Comparison of ENCODE assay signal across 11 cellular contexts in the genomic region with DNA sequence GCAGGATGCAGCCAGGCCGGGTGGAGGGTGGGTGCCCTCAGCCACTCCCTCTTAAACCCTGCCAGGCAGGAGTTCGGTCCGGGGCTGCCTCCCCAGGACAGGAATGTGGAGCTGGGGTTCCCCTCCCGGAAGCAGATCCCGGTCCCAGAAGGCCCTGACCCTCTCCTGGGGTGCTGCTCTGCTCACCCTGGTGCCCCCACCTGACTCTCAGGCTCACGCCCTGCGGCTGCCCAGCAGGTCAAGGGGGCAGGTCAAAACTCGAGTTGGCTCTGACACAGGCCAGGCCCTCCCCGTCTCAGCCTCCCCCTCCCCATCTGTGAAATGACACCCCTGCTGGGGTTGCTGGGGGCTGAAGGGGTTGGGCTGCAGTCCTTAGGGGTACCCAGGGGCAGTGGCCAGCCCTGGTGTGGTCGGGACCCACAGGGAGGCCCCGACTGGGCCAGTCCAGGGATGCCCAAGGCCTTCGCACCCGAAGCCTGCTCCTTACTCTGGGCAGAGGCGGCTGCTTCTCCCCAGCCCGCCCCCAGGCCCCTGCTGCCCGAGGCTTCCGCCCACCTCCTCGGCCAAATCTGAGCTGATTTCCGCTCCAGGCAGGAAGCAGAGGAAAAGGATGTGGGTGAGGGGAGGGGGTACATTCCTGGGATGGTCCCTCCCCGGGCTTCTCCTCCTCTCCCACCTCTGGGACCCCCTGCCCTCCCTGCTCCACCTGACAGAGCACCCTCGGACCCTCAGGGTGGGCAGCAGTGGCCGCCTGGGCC. TPM values are rescaled to one million over a fixed set of nuclear protein-coding genes. Genes with fewer than 3 reads are reported as not detected.
A peak's percentile ranks its signal among the peaks of the same experiment; 100 is the strongest.
DNase-seq lines count a peak whose midpoint lies in the region; ATAC-seq and TF ChIP-seq lines count a peak whose summit lies in the region.
"Had no signal": no experiment of that assay in that cellular context is flagged by ENCODE, and none has a peak within 500 bp of the region (broad histone marks: within the 10 kb centered on the region; RNA-seq: fewer than 3 reads in every experiment).

No MANE protein-coding gene starts in this region.

- no peak for TF ChIP-seq CTCF in glutamatergic neuron (IDR thresholded peaks at IDR 0.05; ENCODE audit: partially characterized antibody, unreplicated experiment)
- no peak for TF ChIP-seq CTCF in sigmoid colon (IDR thresholded peaks at IDR 0.05)

- ATAC-seq in HG03135 (IDR thresholded peaks at IDR 0.05; ENCODE audit: unreplicated experiment), result no peak
- ATAC-seq: stimulated activated memory B cell treated with anti-CD40 and anti-IgM and Interleukin-4, amounts not matched to agents 10 μg/mL and 1 μg/mL and 100 μg/mL, for 72 hours had no signal

- 6 to 23% methylated on average over 22 of the region's 22 CpGs for WGBS in sigmoid colon, 2 donors

- H3K4me3 ChIP-seq in H7 (ENCODE audit: insufficient read depth, low read depth, low read length) (no peak overlapping the region), sigmoid colon (peak overlapping the region in 2 of 4 donors; percentile 8 to 12)

- POLR2A ChIA-PET in activated CD4-positive, alpha-beta memory T cell treated with anti-CD3 and anti-CD28 coated beads, Interleukin-2, amount 10 ng/mL, durations not matched to agents 7 days and 5 days (lab: Charles Lee), result no interaction called here

- intact Hi-C loops in sigmoid colon (cut with DNase I), result no loop called here

- H3K27me3 Mint-ChIP-seq in activated CD4-positive, alpha-beta memory T cell treated with anti-CD3 and anti-CD28 coated beads, Interleukin-2, amount 10 ng/mL, durations not matched to agents 7 days and 5 days, result peaks cover 4% of the 10 kb centered on the region
- no peaks in the 10 kb centered on the region for H3K27me3 Mint-ChIP-seq in glutamatergic neuron (ENCODE audit: unreplicated experiment)

- H3K9me3 ChIP-seq in sigmoid colon, result no peaks in the 10 kb centered on the region

- no peaks in the 10 kb centered on the region for H3K9me3 Mint-ChIP-seq in activated CD4-positive, alpha-beta memory T cell treated with anti-CD3 and anti-CD28 coated beads, Interleukin-2, amount 10 ng/mL, durations not matched to agents 7 days and 5 days
- peaks cover 4% of the 10 kb centered on the region for H3K9me3 Mint-ChIP-seq in glutamatergic neuron (ENCODE audit: unreplicated experiment)
- H3K9me3 Mint-ChIP-seq: stimulated activated memory B cell treated with anti-CD40 and anti-IgM and Interleukin-4, amounts not matched to agents 10 μg/mL and 1 μg/mL and 100 μg/mL, for 72 hours had no signal

- CTCF ChIA-PET in activated CD4-positive, alpha-beta memory T cell treated with anti-CD3 and anti-CD28 coated beads, Interleukin-2, amount 10 ng/mL, durations not matched to agents 7 days and 5 days (lab: Charles Lee), result no interaction called here

- H3K27ac Mint-ChIP-seq in activated CD4-positive, alpha-beta memory T cell treated with anti-CD3 and anti-CD28 coated beads, Interleukin-2, amount 10 ng/mL, durations not matched to agents 7 days and 5 days, result peak overlapping the region; percentile 35
- no peak overlapping the region for H3K27ac Mint-ChIP-seq in glutamatergic neuron (ENCODE audit: unreplicated experiment)
- H3K27ac Mint-ChIP-seq: stimulated activated memory B cell treated with anti-CD40 and anti-IgM and Interleukin-4, amounts not matched to agents 10 μg/mL and 1 μg/mL and 100 μg/mL, for 72 hours had no signal

- H3K36me3 ChIP-seq in H7 (replicated peaks; ENCODE audit: control insufficient read depth, insufficient read depth, low read length) (no peaks in the 10 kb centered on the region), sigmoid colon (no peaks in the 10 kb centered on the region)

- no peak for TF ChIP-seq POLR2A in sigmoid colon (IDR thresholded peaks at IDR 0.05)

- TF ChIP-seq EP300 in sigmoid colon (IDR thresholded peaks at IDR 0.05), result no peak

- H3K27me3 ChIP-seq in H7 (ENCODE audit: control insufficient read depth, insufficient read depth, low read length) (peaks cover 11% of the 10 kb centered on the region), sigmoid colon (peaks cover 46 to 84% (median 65%) of the 10 kb centered on the region in 3 donors)

- H3K27ac ChIP-seq in sigmoid colon, result peak overlapping the region; percentile 59 to 76 (median 64)

- H3K4me1 Mint-ChIP-seq in activated CD4-positive, alpha-beta memory T cell treated with anti-CD3 and anti-CD28 coated beads, Interleukin-2, amount 10 ng/mL, durations not matched to agents 7 days and 5 days, result peaks cover 12% of the 10 kb centered on the region
- peaks cover 3% of the 10 kb centered on the region for H3K4me1 Mint-ChIP-seq in glutamatergic neuron (ENCODE audit: low read depth, unreplicated experiment)

- no peaks in the 10 kb centered on the region for H3K36me3 Mint-ChIP-seq in activated CD4-positive, alpha-beta memory T cell treated with anti-CD3 and anti-CD28 coated beads, Interleukin-2, amount 10 ng/mL, durations not matched to agents 7 days and 5 days (ENCODE audit: low read depth)
- H3K36me3 Mint-ChIP-seq in glutamatergic neuron (ENCODE audit: unreplicated experiment), result no peaks in the 10 kb centered on the region
- H3K36me3 Mint-ChIP-seq: stimulated activated memory B cell treated with anti-CD40 and anti-IgM and Interleukin-4, amounts not matched to agents 10 μg/mL and 1 μg/mL and 100 μg/mL, for 72 hours had no signal

- DNase-seq in H7, result peak; percentile 72
- no peak for DNase-seq in activated CD4-positive, alpha-beta memory T cell treated with anti-CD3 and anti-CD28 coated beads, Interleukin-2, amount 10 ng/mL, durations not matched to agents 7 days and 5 days
- peak; percentile 36 for DNase-seq in glutamatergic neuron
- no peak for DNase-seq in sigmoid colon
- DNase-seq in activated CD4-positive, CD25-positive, alpha-beta regulatory T cell treated with anti-CD3 and anti-CD28 coated beads, Interleukin-2, amount 50 U/mL, for 72 hours, result no peak
- no peak for DNase-seq in NCI-H226

- no peak overlapping the region for H3K4me3 Mint-ChIP-seq in activated CD4-positive, alpha-beta memory T cell treated with anti-CD3 and anti-CD28 coated beads, Interleukin-2, amount 10 ng/mL, durations not matched to agents 7 days and 5 days
- no peak overlapping the region for H3K4me3 Mint-ChIP-seq in glutamatergic neuron (ENCODE audit: unreplicated experiment)
- H3K4me3 Mint-ChIP-seq: stimulated activated memory B cell treated with anti-CD40 and anti-IgM and Interleukin-4, amounts not matched to agents 10 μg/mL and 1 μg/mL and 100 μg/mL, for 72 hours had no signal

- H3K4me1 ChIP-seq in sigmoid colon, result peaks cover 0 to 48% (median 45%) of the 10 kb centered on the region in 4 donors

RNA-seq across cellular contexts. Expression of a gene that starts 3.9 kb away (rescaled TPM):
- total RNA-seq in H7 (2014; rRNA removed; shearing (Covaris generic)), result 27.7 and 34.8 TPM in 2 replicates
- under 1 TPM; 0.71 to 0.75 TPM for total RNA-seq in activated CD4-positive, alpha-beta memory T cell treated with anti-CD3 and anti-CD28 coated beads, Interleukin-2, amount 10 ng/mL, durations not matched to agents 7 days and 5 days
- total RNA-seq in glutamatergic neuron (ENCODE audit: unreplicated experiment) (15.2 TPM), sigmoid colon (1 to 10 TPM in 3 of 4 donors, not detected in 1; 1.8 to 2.9 (median 2.8) TPM)
- polyA plus RNA-seq in sigmoid colon, result 10 to 100 TPM; 20.4 to 24.7 (median 24.0) TPM

RNA-seq across cellular contexts. Expression of a gene that starts 28.4 kb away (rescaled TPM):
- total RNA-seq in H7 (2014; rRNA removed; shearing (Covaris generic)), result 21.3 and 23.2 TPM in 2 replicates
- 10 to 100 TPM; 22.4 to 23.2 TPM for total RNA-seq in activated CD4-positive, alpha-beta memory T cell treated with anti-CD3 and anti-CD28 coated beads, Interleukin-2, amount 10 ng/mL, durations not matched to agents 7 days and 5 days
- total RNA-seq in glutamatergic neuron (ENCODE audit: unreplicated experiment) (1.5 TPM), sigmoid colon (1 to 10 TPM; 3.8 to 4.3 (median 3.9) TPM)
- polyA plus RNA-seq in sigmoid colon, result 10 to 100 TPM in 1 of 3 donors, 1 to 10 TPM in 2; 5.1 to 33.0 (median 6.6) TPM

RNA-seq across cellular contexts. Expression of a gene that starts 50.8 kb away (rescaled TPM):
- 112 and 121 TPM in 2 replicates for total RNA-seq in H7 (2014; rRNA removed; shearing (Covaris generic))
- 10 to 100 TPM; 58.8 to 59.6 TPM for total RNA-seq in activated CD4-positive, alpha-beta memory T cell treated with anti-CD3 and anti-CD28 coated beads, Interleukin-2, amount 10 ng/mL, durations not matched to agents 7 days and 5 days
- 48.5 TPM for total RNA-seq in glutamatergic neuron (ENCODE audit: unreplicated experiment)
- total RNA-seq in sigmoid colon, result 10 to 100 TPM; 24.7 to 36.5 (median 33.2) TPM
- polyA plus RNA-seq in sigmoid colon, result 10 to 100 TPM; 41.6 to 70.5 (median 45.0) TPM

RNA-seq across cellular contexts. Expression of a gene that starts 54.9 kb away (rescaled TPM):
- total RNA-seq in H7 (2014; rRNA removed; shearing (Covaris generic)), result not detected in 2 replicates
- total RNA-seq in activated CD4-positive, alpha-beta memory T cell treated with anti-CD3 and anti-CD28 coated beads, Interleukin-2, amount 10 ng/mL, durations not matched to agents 7 days and 5 days, result not detected
- not detected for total RNA-seq in glutamatergic neuron (ENCODE audit: unreplicated experiment)
- total RNA-seq in sigmoid colon, result not detected
- not detected for polyA plus RNA-seq in sigmoid colon
- total RNA-seq: G401, HT1080 had no signal
- polyA plus RNA-seq: small intestine had no signal

Comparison
In these comparisons a context has a peak if more than half of its experiments do, and no peak if none do; other contexts are left out.
1. DNase-seq: peak in H7 (single experiment) and glutamatergic neuron (single experiment); none in activated CD4-positive, alpha-beta memory T cell treated with anti-CD3 and anti-CD28 coated beads, Interleukin-2, amount 10 ng/mL, durations not matched to agents 7 days and 5 days (single experiment), sigmoid colon (single experiment), activated CD4-positive, CD25-positive, alpha-beta regulatory T cell treated with anti-CD3 and anti-CD28 coated beads, Interleukin-2, amount 50 U/mL, for 72 hours (single experiment) and NCI-H226 (single experiment).